21 cellular contexts compared by ENCODE assay signal in genomic region chr15:48652510-48653076, GRCh38. TPM values are rescaled to one million over a fixed set of nuclear protein-coding genes. Genes with fewer than 3 reads are reported as not detected.
A peak's percentile ranks its signal among the peaks of the same experiment; 100 is the strongest.
DNase-seq lines count a peak whose midpoint lies in the region; ATAC-seq, FAIRE-seq and TF ChIP-seq lines count a peak whose summit lies in the region.
"Had no signal": no experiment of that assay in that cellular context is flagged by ENCODE, and none has a peak within 500 bp of the region (broad histone marks: within the 10 kb centered on the region; RNA-seq: fewer than 3 reads in every experiment).

No MANE protein-coding gene starts in this region.

- no peak for ATAC-seq in HepG2
- no peak for ATAC-seq in right lobe of liver
- ATAC-seq in activated CD8-positive, alpha-beta T cell treated with anti-CD3 and anti-CD28 coated beads for 36 hours, result no peak

- WGBS in HepG2 (ENCODE audit: low lambda C conversion rate), result 76% methylated on average over 6 of the region's 6 CpGs
- 87% methylated on average over 6 of the region's 6 CpGs for WGBS in right lobe of liver (ENCODE audit: insufficient coverage, low coverage, low lambda C conversion rate, missing lambda C conversion rate)
- WGBS in mesenchymal stem cell, result 95% methylated on average over 5 of the region's 6 CpGs

- H2AK5ac ChIP-seq in mesenchymal stem cell (ENCODE audit: low read length, severe bottlenecking), result no peak overlapping the region

- no peak overlapping the region for H4K91ac ChIP-seq in mesenchymal stem cell (ENCODE audit: low read length)

- BruUV-seq in HepG2 (replicated peaks; lab: Mats Ljungman, UMichigan), result no TSS peak

- TF ChIP-seq EP300 in HepG2 (IDR thresholded peaks at IDR 0.05; ENCODE audit: low read depth in 2 of 2, low read length in 2 of 2) (no peak), HepG2 (CRISPR knock-in tag; IDR thresholded peaks at IDR 0.05; ENCODE audit: borderline replicate concordance) (no peak)

- CTCF ChIA-PET in HepG2 (lab: Yijun Ruan, JAX; ENCODE audit: low intra/inter-chr PET ratio, low total read pairs), result no interaction called here
- CTCF ChIA-PET in activated CD8-positive, alpha-beta T cell treated with anti-CD3 and anti-CD28 coated beads for 36 hours (lab: Charles Lee), result no interaction called here

- no peak overlapping the region for H3K4ac ChIP-seq in mesenchymal stem cell (ENCODE audit: low read depth in 1 of 2, low read length in 2 of 2)

- H3K27ac ChIP-seq in HepG2 (ENCODE audit: extremely low read length, insufficient read depth, low read length) (no peak overlapping the region), right lobe of liver (no peak overlapping the region), astrocyte (ENCODE audit: low read depth, low read length) (no peak overlapping the region), mesenchymal stem cell (ENCODE audit: low read length, poor library complexity, severe bottlenecking) (no peak overlapping the region)
- H3K27ac ChIP-seq: C4-2B had no signal

- H3K9me3 ChIP-seq in HepG2 (ENCODE audit: low read length) (no peaks in the 10 kb centered on the region), right lobe of liver (no peaks in the 10 kb centered on the region), astrocyte (ENCODE audit: insufficient read depth, low read depth, low read length) (no peaks in the 10 kb centered on the region), mesenchymal stem cell (ENCODE audit: control insufficient read depth, low read length) (no peaks in the 10 kb centered on the region)
- H3K9me3 ChIP-seq: BE2C had no signal

- peaks cover 6% of the 10 kb centered on the region for H3K27me3 Mint-ChIP-seq in astrocyte (ENCODE audit: low read depth, unreplicated experiment)
- peaks cover 1% of the 10 kb centered on the region for H3K27me3 Mint-ChIP-seq in activated CD8-positive, alpha-beta T cell treated with anti-CD3 and anti-CD28 coated beads for 36 hours

- no peaks in the 10 kb centered on the region for H3K9me3 Mint-ChIP-seq in astrocyte (ENCODE audit: unreplicated experiment)
- H3K9me3 Mint-ChIP-seq in activated CD8-positive, alpha-beta T cell treated with anti-CD3 and anti-CD28 coated beads for 36 hours, result no peaks in the 10 kb centered on the region
- H3K9me3 Mint-ChIP-seq: H9 had no signal

- H3K4me1 ChIP-seq in HepG2 (ENCODE audit: insufficient read depth, low read length) (no peaks in the 10 kb centered on the region), right lobe of liver (no peaks in the 10 kb centered on the region), astrocyte (ENCODE audit: insufficient read depth, low read length) (no peaks in the 10 kb centered on the region), mesenchymal stem cell (ENCODE audit: control insufficient read depth, insufficient read depth, low read depth, low read length) (no peaks in the 10 kb centered on the region)
- H3K4me1 ChIP-seq: BE2C had no signal

- H2BK15ac ChIP-seq in mesenchymal stem cell (ENCODE audit: low read depth, poor library complexity, severe bottlenecking), result no peak overlapping the region

- H3K9ac ChIP-seq in HepG2 (ENCODE audit: insufficient read depth, low read depth, low read length) (no peak overlapping the region), astrocyte (ENCODE audit: low read length) (no peak overlapping the region), mesenchymal stem cell (ENCODE audit: low read length) (peak overlapping the region; percentile 66)

- no peak overlapping the region for H3K4me2 ChIP-seq in HepG2 (ENCODE audit: low read depth, low read length)
- H3K4me2 ChIP-seq in astrocyte (ENCODE audit: low read length), result no peak overlapping the region
- no peak overlapping the region for H3K4me2 ChIP-seq in mesenchymal stem cell (ENCODE audit: low read length, poor library complexity, severe bottlenecking)

- H3K36me3 Mint-ChIP-seq in astrocyte (ENCODE audit: low read depth, unreplicated experiment), result no peaks in the 10 kb centered on the region
- no peaks in the 10 kb centered on the region for H3K36me3 Mint-ChIP-seq in activated CD8-positive, alpha-beta T cell treated with anti-CD3 and anti-CD28 coated beads for 36 hours (ENCODE audit: low read depth)
- H3K36me3 Mint-ChIP-seq: CD4-positive, alpha-beta memory T cell had no signal

- in situ Hi-C loops in HepG2 (cut with HindIII; ENCODE audit: extremely low pct_ligation_motif_present, low pct_unique_long_range_greater_than_20kb), result no loop called here

- no peaks in the 10 kb centered on the region for H3K36me3 ChIP-seq in HepG2 (replicated peaks in 1 of 2; ENCODE audit: control insufficient read depth in 1 of 2, insufficient read depth in 2 of 2, low read length in 2 of 2)
- H3K36me3 ChIP-seq in right lobe of liver, result no peaks in the 10 kb centered on the region
- H3K36me3 ChIP-seq in astrocyte (ENCODE audit: insufficient read depth, low read length), result no peaks in the 10 kb centered on the region
- H3K36me3 ChIP-seq in mesenchymal stem cell (ENCODE audit: control insufficient read depth in 1 of 2, insufficient read depth in 2 of 2, low read depth in 1 of 2, low read length in 2 of 2), result no peaks in the 10 kb centered on the region
- H3K36me3 ChIP-seq: BE2C had no signal

- TF ChIP-seq RAD21 in HepG2 (CRISPR knock-in tag; IDR thresholded peaks at IDR 0.05), result no peak

- no peak for TF ChIP-seq POLR2A in HepG2 (IDR thresholded peaks at IDR 0.05; ENCODE audit: insufficient read depth in 1 of 2, low read depth in 2 of 2, low read length in 2 of 2)
- no peak for TF ChIP-seq POLR2A in right lobe of liver (IDR thresholded peaks at IDR 0.05)

- H2AFZ ChIP-seq in HepG2 (ENCODE audit: low read length), result no peak overlapping the region
- H2AFZ ChIP-seq in astrocyte (ENCODE audit: low read depth, low read length), result no peak overlapping the region
- H2AFZ ChIP-seq in mesenchymal stem cell (ENCODE audit: low read depth, low read length), result no peak overlapping the region

- H3K79me2 ChIP-seq in HepG2 (ENCODE audit: insufficient read depth, low read length) (no peaks in the 10 kb centered on the region), astrocyte (ENCODE audit: insufficient read depth, low read length) (no peaks in the 10 kb centered on the region)

- no peaks in the 10 kb centered on the region for H4K20me1 ChIP-seq in HepG2 (ENCODE audit: insufficient read depth, low read length)
- H4K20me1 ChIP-seq in astrocyte (ENCODE audit: insufficient read depth, low read length), result no peaks in the 10 kb centered on the region

- no peak overlapping the region for H4K8ac ChIP-seq in mesenchymal stem cell (ENCODE audit: low read length)

- H3K4me3 Mint-ChIP-seq in astrocyte (ENCODE audit: unreplicated experiment), result no peak overlapping the region
- H3K4me3 Mint-ChIP-seq in activated CD8-positive, alpha-beta T cell treated with anti-CD3 and anti-CD28 coated beads for 36 hours, result no peak overlapping the region
- H3K4me3 Mint-ChIP-seq: CD4-positive, alpha-beta memory T cell; H9 had no signal

- H3K18ac ChIP-seq in mesenchymal stem cell (ENCODE audit: low read depth in 1 of 2, low read length in 2 of 2), result no peak overlapping the region

- H3K79me1 ChIP-seq in mesenchymal stem cell (replicated peaks; ENCODE audit: low read length, poor library complexity, severe bottlenecking), result no peaks in the 10 kb centered on the region

- no peaks in the 10 kb centered on the region for H3K27me3 ChIP-seq in HepG2 (ENCODE audit: control insufficient read depth in 1 of 2, insufficient read depth in 2 of 2, low read length in 2 of 2)
- no peaks in the 10 kb centered on the region for H3K27me3 ChIP-seq in right lobe of liver
- no peaks in the 10 kb centered on the region for H3K27me3 ChIP-seq in astrocyte (ENCODE audit: insufficient read depth, low read length)
- H3K27me3 ChIP-seq in mesenchymal stem cell (ENCODE audit: control insufficient read depth in 1 of 2, insufficient read depth in 1 of 2, low read length in 2 of 2), result no peaks in the 10 kb centered on the region
- H3K27me3 ChIP-seq: BE2C had no signal

- H3K27ac Mint-ChIP-seq in astrocyte (ENCODE audit: unreplicated experiment), result no peak overlapping the region
- H3K27ac Mint-ChIP-seq in activated CD8-positive, alpha-beta T cell treated with anti-CD3 and anti-CD28 coated beads for 36 hours, result no peak overlapping the region
- H3K27ac Mint-ChIP-seq: CD4-positive, alpha-beta memory T cell; H9 had no signal

- FAIRE-seq in HepG2 (lab: Jason Lieb, UNC) (no peak), astrocyte (lab: Jason Lieb, UNC) (peak; percentile 41)
- FAIRE-seq: A204.1, D721Med, G401.6, GM12891, HTR-8/SVneo had no signal

- TF ChIP-seq CTCF in HepG2 (CRISPR knock-in tag; IDR thresholded peaks at IDR 0.05), result no peak
- TF ChIP-seq CTCF in right lobe of liver (IDR thresholded peaks at IDR 0.05), result no peak
- no peak for TF ChIP-seq CTCF in astrocyte (IDR thresholded peaks at IDR 0.05; ENCODE audit: insufficient read depth, low read depth, low read length)
- TF ChIP-seq CTCF in activated CD8-positive, alpha-beta T cell treated with anti-CD3 and anti-CD28 coated beads for 36 hours (IDR thresholded peaks at IDR 0.05), result no peak
- no peak for TF ChIP-seq CTCF in foreskin fibroblast (IDR thresholded peaks at IDR 0.05; ENCODE audit: low read depth, low read length)

- H3K4me3 ChIP-seq in HepG2 (replicated peaks in 1 of 3; ENCODE audit: insufficient read depth in 1 of 3, low read depth in 2 of 3, low read length in 3 of 3) (no peak overlapping the region), right lobe of liver (no peak overlapping the region), astrocyte (ENCODE audit: insufficient read depth, low read depth, low read length) (no peak overlapping the region), mesenchymal stem cell (ENCODE audit: insufficient read depth in 1 of 2, low read depth in 1 of 2, low read length in 2 of 2) (peak overlapping the region in 1 of 2 experiments; percentile 26), foreskin fibroblast (ENCODE audit: low read depth in 1 of 2, low read length in 2 of 2) (no peak overlapping the region)

- H3K4me1 Mint-ChIP-seq in astrocyte (ENCODE audit: low read depth, unreplicated experiment), result no peaks in the 10 kb centered on the region
- H3K4me1 Mint-ChIP-seq in activated CD8-positive, alpha-beta T cell treated with anti-CD3 and anti-CD28 coated beads for 36 hours (ENCODE audit: low read depth), result no peaks in the 10 kb centered on the region
- H3K4me1 Mint-ChIP-seq: CD4-positive, alpha-beta memory T cell had no signal

- intact Hi-C loops in HepG2 (cut with micrococcal nuclease; ENCODE audit: unreplicated experiment), result no loop called here
- intact Hi-C loops in right lobe of liver (cut with DNase I), result no loop called here
- intact Hi-C loops in activated CD8-positive, alpha-beta T cell treated with anti-CD3 and anti-CD28 coated beads for 36 hours (cut with micrococcal nuclease), result no loop called here

- no peak overlapping the region for H3K23ac ChIP-seq in mesenchymal stem cell (ENCODE audit: low read length in 2 of 2)

- no peak overlapping the region for H3K14ac ChIP-seq in mesenchymal stem cell (ENCODE audit: low read length in 2 of 2)

- no peak overlapping the region for H2BK120ac ChIP-seq in mesenchymal stem cell (ENCODE audit: low read depth, low read length)

- no peak overlapping the region for H2BK5ac ChIP-seq in mesenchymal stem cell (ENCODE audit: low read depth, low read length, poor library complexity, severe bottlenecking)

- POLR2A ChIA-PET in HepG2 (lab: Yijun Ruan, JAX), result no interaction called here
- POLR2A ChIA-PET in activated CD8-positive, alpha-beta T cell treated with anti-CD3 and anti-CD28 coated beads for 36 hours (lab: Charles Lee), result no interaction called here

- DNase-seq in HepG2 (ENCODE audit: low spot score) (no peak), right lobe of liver (no peak), astrocyte (ENCODE audit: low read depth) (no peak), mesenchymal stem cell (no peak), foreskin fibroblast (no peak), NCI-H1105 treated with DMSO at 0.1 percent for 48 hours (lab: John Stamatoyannopoulos, UW) (no peak)
- DNase-seq in activated CD8-positive, alpha-beta T cell treated with anti-CD3 and anti-CD28 coated beads for 36 hours, result no peak
- DNase-seq: BE2C; CD4-positive, alpha-beta memory T cell; COR-L47; DMS153; DMS79 treated with DMSO at 0.1 percent for 48 hours; EL; GOT3; H9 had no signal

- no peak overlapping the region for H2BK12ac ChIP-seq in mesenchymal stem cell (ENCODE audit: low read length in 2 of 2)

RNA-seq across cellular contexts. Expression of gene FBN1, which starts 7.1 kb away (rescaled TPM):
- total RNA-seq in HepG2 (2016; rRNA removed; fragmentation: Illumina TruSeq; extraction: Trizol) (1.7 and 3.0 TPM in 2 replicates), right lobe of liver (10 to 100 TPM in 2 of 6 experiments, 1 to 10 TPM in 4; 1.7 to 12.0 (median 8.7) TPM), astrocyte (210 and 298 TPM in 2 replicates)
- 0.26 and 0.71 TPM in 2 replicates for total RNA-seq in HepG2 (2016; cell fraction: cytosol; rRNA removed; fragmentation: Illumina TruSeq; extraction: Trizol; ENCODE audit: low read depth)
- 2.3 and 2.8 TPM in 2 replicates for total RNA-seq in HepG2 (2016; cell fraction: insoluble cytoplasmic fraction; rRNA removed; fragmentation: Illumina TruSeq; extraction: Trizol)
- total RNA-seq in HepG2 (2016; cell fraction: membrane; rRNA removed; fragmentation: Illumina TruSeq; extraction: Trizol), result 0.83 and 1.2 TPM in 2 replicates
- 5.1 and 6.3 TPM in 2 replicates for total RNA-seq in HepG2 (2016; cell fraction: nucleus; rRNA removed; fragmentation: Illumina TruSeq; extraction: Trizol)
- polyA plus RNA-seq in HepG2 (2011; rRNA removed), result 0.81 and 1.5 TPM in 2 replicates
- 0.67 and 0.86 TPM in 2 replicates for polyA plus RNA-seq in HepG2 (2011; cell fraction: cytosol; rRNA removed)
- 1.1 and 1.4 TPM in 2 replicates for polyA plus RNA-seq in HepG2 (2011; cell fraction: nucleus; rRNA removed)
- 0.33 and 0.64 TPM in 2 replicates for polyA plus RNA-seq in HepG2 (2012)
- polyA plus RNA-seq in HepG2 (2016; cell fraction: cytosol; fragmentation: Illumina TruSeq; extraction: Trizol; ENCODE audit: low read depth), result 0.17 and 0.28 TPM in 2 replicates
- polyA plus RNA-seq in HepG2 (2016; cell fraction: insoluble cytoplasmic fraction; fragmentation: Illumina TruSeq; extraction: Trizol; ENCODE audit: low read depth), result 1.3 and 1.5 TPM in 2 replicates
- 0.23 and 0.33 TPM in 2 replicates for polyA plus RNA-seq in HepG2 (2016; cell fraction: membrane; fragmentation: Illumina TruSeq; extraction: Trizol; ENCODE audit: low read depth)
- polyA plus RNA-seq in HepG2 (2016; cell fraction: nucleus; fragmentation: Illumina TruSeq; extraction: Trizol; ENCODE audit: insufficient read depth, low read depth), result 3.5 and 5.2 TPM in 2 replicates
- polyA minus RNA-seq in HepG2 (2011; rRNA and poly(A)+ RNA removed; ENCODE audit: low replicate concordance), result 3.2 and 11.1 TPM in 2 replicates
- 1.7 and 2.0 TPM in 2 replicates for polyA minus RNA-seq in HepG2 (2011; cell fraction: cytosol; rRNA and poly(A)+ RNA removed)
- 3.5 and 4.2 TPM in 2 replicates for polyA minus RNA-seq in HepG2 (2011; cell fraction: nucleus; rRNA and poly(A)+ RNA removed)
- polyA plus RNA-seq in mesenchymal stem cell (2013, experiment 1 of 2), result 170 TPM
- polyA plus RNA-seq in mesenchymal stem cell (2013, experiment 2 of 2), result 151 TPM
- under 1 TPM; 0.38 to 0.49 TPM for total RNA-seq in activated CD8-positive, alpha-beta T cell treated with anti-CD3 and anti-CD28 coated beads for 36 hours
- polyA plus RNA-seq: CD4-positive, alpha-beta memory T cell had no signal

Comparison
In these comparisons a context has a peak if more than half of its experiments do, and no peak if none do; other contexts are left out.
1. RNA of gene FBN1, which starts 7.1 kb away (total RNA-seq): 210 to 298 TPM in astrocyte; 1.7 to 12.0 TPM in right lobe of liver, 0.26 to 6.3 TPM in HepG2 and 0.38 to 0.49 TPM in activated CD8-positive, alpha-beta T cell treated with anti-CD3 and anti-CD28 coated beads for 36 hours; every median in the first group is over 10 times any median in the second.